Comparison of ENCODE assay signal across 34 cellular contexts in genomic region chr21:27152996-27153395, GRCh38.
"Had no signal": no experiment of that assay in that cellular context is flagged by ENCODE, and none has a peak within 500 bp of the region (broad histone marks: within the 10 kb centered on the region; RNA-seq: fewer than 3 reads in every experiment).

No MANE protein-coding gene starts in this region.

- H3K4me3 ChIP-seq: esophagus muscularis mucosa had no signal

- H3K36me3 Mint-ChIP-seq: activated CD4-positive, alpha-beta memory T cell treated with anti-CD3 and anti-CD28 coated beads for 36 hours; activated CD8-positive, alpha-beta memory T cell treated with anti-CD3 and anti-CD28 coated beads, Interleukin-2, amount 10 ng/mL, durations not matched to agents 7 days and 5 days; activated naive CD4-positive, alpha-beta T cell treated with anti-CD3 and anti-CD28 coated beads, Interleukin-2, amount 10 ng/mL, durations not matched to agents 7 days and 5 days; activated naive CD4-positive, alpha-beta T cell treated with anti-CD3 and anti-CD28 coated beads, Interleukin-2, amount 50 U/mL, for 72 hours; activated naive CD8-positive, alpha-beta T cell treated with anti-CD3 and anti-CD28 coated beads, Interleukin-2, amount 10 ng/mL, durations not matched to agents 7 days and 5 days had no signal

- H3K27ac Mint-ChIP-seq: activated B cell treated with CpG ODN at 0.5 μM for 24 hours; activated CD4-positive, alpha-beta memory T cell treated with anti-CD3 and anti-CD28 coated beads for 36 hours; activated CD8-positive, alpha-beta memory T cell treated with anti-CD3 and anti-CD28 coated beads, Interleukin-2, amount 10 ng/mL, durations not matched to agents 7 days and 5 days; activated CD8-positive, alpha-beta T cell treated with anti-CD3 and anti-CD28 coated beads, Interleukin-2, amount 10 ng/mL, durations not matched to agents 7 days and 5 days; activated naive CD4-positive, alpha-beta T cell treated with anti-CD3 and anti-CD28 coated beads, Interleukin-2, amount 10 ng/mL, durations not matched to agents 7 days and 5 days; activated naive CD4-positive, alpha-beta T cell treated with anti-CD3 and anti-CD28 coated beads, Interleukin-2, amount 50 U/mL, for 72 hours; activated naive CD8-positive, alpha-beta T cell treated with anti-CD3 and anti-CD28 coated beads, Interleukin-2, amount 10 ng/mL, durations not matched to agents 7 days and 5 days; activated T-helper 1 cell treated with anti-CD3 and anti-CD28 coated beads, Interleukin-12 subunit alpha, Interleukin-12 subunit beta, Interleukin-2, Interleukin-4 antibody, amounts not matched to agents 30 ng/mL and 10 ng/mL and 1 ng/mL, durations not matched to agents 14 hours and 24 hours and 36 hours; activated T-helper 2 cell treated with anti-CD3 and anti-CD28 coated beads, Interferon-gamma antibody, Interleukin-2, Interleukin-4, amounts not matched to agents 10 μg/mL and 5 μg/mL and 100 μg/mL, durations not matched to agents 14 hours and 24 hours and 36 hours; effector memory CD8-positive, alpha-beta T cell; T-helper 17 cell; T-helper 2 cell treated with Interferon-gamma antibody and Interleukin-4, amounts not matched to agents 5 μg/mL and 100 μg/mL, for 36 hours had no signal

- DNase-seq: activated B cell treated with CpG ODN at 0.5 μM for 24 hours; activated CD4-positive, alpha-beta memory T cell treated with anti-CD3 and anti-CD28 coated beads for 36 hours; activated CD4-positive, alpha-beta T cell treated with anti-CD3 and anti-CD28 coated beads for 48 hours; activated CD4-positive, alpha-beta T cell treated with anti-CD3 and anti-CD28 coated beads, Interleukin-2, amount 50 U/mL, for 1 hour; activated CD8-positive, alpha-beta memory T cell treated with anti-CD3 and anti-CD28 coated beads, Interleukin-2, amount 10 ng/mL, durations not matched to agents 7 days and 5 days; activated CD8-positive, alpha-beta memory T cell treated with anti-CD3 and anti-CD28 coated beads, Interleukin-2, amount 50 U/mL, for 4 hours; activated CD8-positive, alpha-beta T cell treated with anti-CD3 and anti-CD28 coated beads, Interleukin-2, amount 10 ng/mL, durations not matched to agents 7 days and 5 days; activated effector memory CD4-positive, alpha-beta T cell treated with anti-CD3 and anti-CD28 coated beads, Interleukin-2, amount 50 U/mL, for 16 hours; activated naive CD4-positive, alpha-beta T cell; activated naive CD4-positive, alpha-beta T cell treated with anti-CD3 and anti-CD28 coated beads, Interleukin-2, amount 10 ng/mL, durations not matched to agents 7 days and 5 days; activated naive CD8-positive, alpha-beta T cell treated with anti-CD3 and anti-CD28 coated beads, Interleukin-2, amount 10 ng/mL, durations not matched to agents 7 days and 5 days; activated T-cell treated with anti-CD3 and anti-CD28 coated beads, Interleukin-2, amount 50 U/mL, for 1 hour; activated T-cell treated with anti-CD3 and anti-CD28 coated beads, Interleukin-2, amount 50 U/mL, for 48 hours; brain microvascular endothelial cell; caudate nucleus; cortex of kidney; dermis blood vessel endothelial cell; effector CD4-positive, alpha-beta T cell; effector memory CD8-positive, alpha-beta T cell; head of caudate nucleus; hippocampal formation; T-helper 1 cell; T-helper 17 cell; T1000; WERI-Rb-1 had no signal

- H3K4me3 Mint-ChIP-seq: activated B cell treated with CpG ODN at 0.5 μM for 24 hours; activated CD4-positive, alpha-beta memory T cell treated with anti-CD3 and anti-CD28 coated beads for 36 hours; activated CD8-positive, alpha-beta memory T cell treated with anti-CD3 and anti-CD28 coated beads, Interleukin-2, amount 10 ng/mL, durations not matched to agents 7 days and 5 days; activated CD8-positive, alpha-beta T cell treated with anti-CD3 and anti-CD28 coated beads, Interleukin-2, amount 10 ng/mL, durations not matched to agents 7 days and 5 days; activated naive CD4-positive, alpha-beta T cell treated with anti-CD3 and anti-CD28 coated beads, Interleukin-2, amount 10 ng/mL, durations not matched to agents 7 days and 5 days; activated naive CD8-positive, alpha-beta T cell treated with anti-CD3 and anti-CD28 coated beads, Interleukin-2, amount 10 ng/mL, durations not matched to agents 7 days and 5 days; activated T-helper 1 cell treated with anti-CD3 and anti-CD28 coated beads, Interleukin-12 subunit alpha, Interleukin-12 subunit beta, Interleukin-2, Interleukin-4 antibody, amounts not matched to agents 30 ng/mL and 10 ng/mL and 1 ng/mL, durations not matched to agents 14 hours and 24 hours and 36 hours; effector memory CD8-positive, alpha-beta T cell; T-helper 17 cell; T-helper 2 cell treated with Interferon-gamma antibody and Interleukin-4, amounts not matched to agents 5 μg/mL and 100 μg/mL, for 36 hours had no signal

- H3K4me1 Mint-ChIP-seq: activated B cell treated with CpG ODN at 0.5 μM for 24 hours; activated CD8-positive, alpha-beta memory T cell treated with anti-CD3 and anti-CD28 coated beads, Interleukin-2, amount 10 ng/mL, durations not matched to agents 7 days and 5 days; activated naive CD4-positive, alpha-beta T cell treated with anti-CD3 and anti-CD28 coated beads, Interleukin-2, amount 10 ng/mL, durations not matched to agents 7 days and 5 days; activated naive CD8-positive, alpha-beta T cell treated with anti-CD3 and anti-CD28 coated beads, Interleukin-2, amount 10 ng/mL, durations not matched to agents 7 days and 5 days; T-helper 17 cell had no signal

- H3K36me3 ChIP-seq: brain microvascular endothelial cell, esophagus muscularis mucosa, WERI-Rb-1 had no signal

- H3K9me3 ChIP-seq: esophagus muscularis mucosa had no signal

- H3K27ac ChIP-seq: brain microvascular endothelial cell, esophagus muscularis mucosa, WERI-Rb-1 had no signal

- FAIRE-seq: astrocyte, colon, frontal cortex had no signal

- H3K27me3 Mint-ChIP-seq: activated B cell treated with CpG ODN at 0.5 μM for 24 hours; activated CD4-positive, alpha-beta memory T cell treated with anti-CD3 and anti-CD28 coated beads for 36 hours; activated CD8-positive, alpha-beta memory T cell treated with anti-CD3 and anti-CD28 coated beads, Interleukin-2, amount 10 ng/mL, durations not matched to agents 7 days and 5 days; activated naive CD4-positive, alpha-beta T cell treated with anti-CD3 and anti-CD28 coated beads, Interleukin-2, amount 10 ng/mL, durations not matched to agents 7 days and 5 days; activated naive CD8-positive, alpha-beta T cell treated with anti-CD3 and anti-CD28 coated beads, Interleukin-2, amount 10 ng/mL, durations not matched to agents 7 days and 5 days; effector memory CD8-positive, alpha-beta T cell; T-helper 17 cell had no signal

- H3K27me3 ChIP-seq: brain microvascular endothelial cell, esophagus muscularis mucosa had no signal

- ATAC-seq: activated CD4-positive, CD25-positive, alpha-beta regulatory T cell treated with anti-CD3 and anti-CD28 coated beads, Interleukin-2, amount 50 U/mL, for 24 hours; activated CD8-positive, alpha-beta memory T cell treated with anti-CD3 and anti-CD28 coated beads, Interleukin-2, amount 10 ng/mL, durations not matched to agents 7 days and 5 days; activated CD8-positive, alpha-beta T cell treated with anti-CD3 and anti-CD28 coated beads, Interleukin-2, amount 10 ng/mL, durations not matched to agents 7 days and 5 days; activated naive CD4-positive, alpha-beta T cell treated with anti-CD3 and anti-CD28 coated beads, Interleukin-2, amount 50 U/mL, for 72 hours; effector memory CD8-positive, alpha-beta T cell; T-helper 17 cell had no signal
